ENCODE assay signal across 8 cellular contexts in genomic region chr16:46395391-46395921, GRCh38.
DNase-seq lines count a peak whose midpoint lies in the region; ATAC-seq, FAIRE-seq and TF ChIP-seq lines count a peak whose summit lies in the region.
"Not testable (repeated sequence)": the region's sequence is repeated elsewhere in the genome, so short reads cannot be mapped to it uniquely, and the experiment has no call there.

No MANE protein-coding gene starts in this region.

- H3K9me3 ChIP-seq in astrocyte (ENCODE audit: insufficient read depth, low read depth, low read length), result not testable (repeated sequence)

- H3K36me3 Mint-ChIP-seq in astrocyte (ENCODE audit: low read depth, unreplicated experiment); effector memory CD8-positive, alpha-beta T cell (ENCODE audit: insufficient read depth): not testable (repeated sequence)

- peak overlapping the region; percentile 17 for H3K4me3 ChIP-seq in astrocyte (ENCODE audit: insufficient read depth, low read depth, low read length)

- not testable (repeated sequence) for H2AFZ ChIP-seq in astrocyte (ENCODE audit: low read depth, low read length)

- DNase-seq in CD1c-positive myeloid dendritic cell (ENCODE audit: extremely low spot score) (peak; percentile 45), HT1080 (ENCODE audit: low read depth) (peak; percentile 17), RPMI7951 (ENCODE audit: low read depth) (peak; percentile 46), astrocyte (ENCODE audit: low read depth) (peak; percentile 22), foreskin melanocyte (peak; percentile 23), medulla oblongata (ENCODE audit: extremely low spot score) (peak; percentile 63), renal cortical epithelial cell (ENCODE audit: low read depth) (peak; percentile 51)
- DNase-seq in effector memory CD8-positive, alpha-beta T cell, result peak in 2 of 3 experiments; percentile 9 to 29

- H3K4me2 ChIP-seq in astrocyte (ENCODE audit: low read length), result not testable (repeated sequence)

- not testable (repeated sequence) for FAIRE-seq in astrocyte (lab: Jason Lieb, UNC)

- peaks cover 17% of the 10 kb centered on the region for H3K9me3 Mint-ChIP-seq in astrocyte (ENCODE audit: unreplicated experiment)
- peaks cover 7 to 13% of the 10 kb centered on the region in 2 donors for H3K9me3 Mint-ChIP-seq in effector memory CD8-positive, alpha-beta T cell

- H3K79me2 ChIP-seq in astrocyte (ENCODE audit: insufficient read depth, low read length), result not testable (repeated sequence)

- not testable (repeated sequence) for H4K20me1 ChIP-seq in astrocyte (ENCODE audit: insufficient read depth, low read length)

- H3K27ac ChIP-seq in astrocyte (ENCODE audit: low read depth, low read length), result not testable (repeated sequence)

- H3K9ac ChIP-seq in astrocyte (ENCODE audit: low read length), result not testable (repeated sequence)

- not testable (repeated sequence) for H3K36me3 ChIP-seq in astrocyte (ENCODE audit: insufficient read depth, low read length)

- not testable (repeated sequence) for H3K27me3 Mint-ChIP-seq in astrocyte (ENCODE audit: low read depth, unreplicated experiment); effector memory CD8-positive, alpha-beta T cell

- not testable (repeated sequence) for H3K4me1 Mint-ChIP-seq in astrocyte (ENCODE audit: low read depth, unreplicated experiment); effector memory CD8-positive, alpha-beta T cell (ENCODE audit: low read depth in 2 of 2)

- H3K27me3 ChIP-seq in astrocyte (ENCODE audit: insufficient read depth, low read length), result not testable (repeated sequence)

- H3K4me3 Mint-ChIP-seq in astrocyte (ENCODE audit: unreplicated experiment); effector memory CD8-positive, alpha-beta T cell: not testable (repeated sequence)

- not testable (repeated sequence) for H3K4me1 ChIP-seq in astrocyte (ENCODE audit: insufficient read depth, low read length)

- ATAC-seq in effector memory CD8-positive, alpha-beta T cell (replicated peaks), result not testable (repeated sequence)

- not testable (repeated sequence) for H3K27ac Mint-ChIP-seq in astrocyte (ENCODE audit: unreplicated experiment); effector memory CD8-positive, alpha-beta T cell

- not testable (repeated sequence) for TF ChIP-seq CTCF in astrocyte (IDR thresholded peaks at IDR 0.05; ENCODE audit: insufficient read depth, low read depth, low read length)
